18 cellular contexts compared by ENCODE assay signal in the genomic region with DNA sequence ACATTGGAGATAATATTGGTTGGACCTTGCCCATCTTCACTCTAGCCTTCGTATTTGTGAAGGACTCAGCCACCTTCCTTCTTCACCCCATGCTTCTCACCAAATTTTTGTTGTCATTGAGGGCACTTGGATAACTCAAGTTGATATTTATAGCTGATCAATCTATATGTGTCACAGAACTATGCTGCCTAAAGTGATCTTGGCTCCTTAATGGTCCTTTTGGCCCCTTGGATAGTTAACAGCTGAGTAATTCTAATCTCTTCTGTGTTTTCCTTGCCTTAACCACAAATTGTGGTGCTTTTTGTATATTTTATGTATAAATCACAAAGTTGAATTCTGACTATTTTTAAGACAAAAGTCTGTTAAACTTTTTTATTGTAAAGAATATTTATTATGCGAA. TPM values are rescaled to one million over a fixed set of nuclear protein-coding genes. Genes with fewer than 3 reads are reported as not detected.
A peak's percentile ranks its signal among the peaks of the same experiment; 100 is the strongest.
DNase-seq lines count a peak whose midpoint lies in the region; ATAC-seq and TF ChIP-seq lines count a peak whose summit lies in the region.
"Had no signal": no experiment of that assay in that cellular context is flagged by ENCODE, and none has a peak within 500 bp of the region (broad histone marks: within the 10 kb centered on the region; RNA-seq: fewer than 3 reads in every experiment).

No MANE protein-coding gene starts in this region.

- H3K9me2 ChIP-seq in hepatocyte (replicated peaks; ENCODE audit: insufficient read depth) (no peaks in the 10 kb centered on the region), OCI-LY7 (ENCODE audit: insufficient read depth, low read length) (no peaks in the 10 kb centered on the region)

- no peak overlapping the region for H3K27ac ChIP-seq in hepatocyte
- no peak overlapping the region for H3K27ac ChIP-seq in OCI-LY7 (ENCODE audit: low read depth, low read length, poor library complexity, severe bottlenecking)
- H3K27ac ChIP-seq: neutrophil had no signal

- POLR2A ChIA-PET in OCI-LY7 (lab: Charles Lee) = interaction anchor here (0.6 kb wide), 1 partner anchor 25 kb away, joined by 3 read pairs; no protein-coding TSS in a partner anchor

- peak overlapping the region; percentile 43 for H3K27ac Mint-ChIP-seq in stimulated activated naive CD8-positive, alpha-beta T cell treated with anti-CD3 and anti-CD28 coated beads, Interleukin-15, Interleukin-2, amounts not matched to agents 100 ng/mL and 50 ng/mL, for 24 hours
- peak overlapping the region; percentile 77 to 96 (median 84) for H3K27ac Mint-ChIP-seq in nephron

- BruUV-seq in OCI-LY7 (replicated peaks; lab: Mats Ljungman, UMichigan) = no TSS peak

- CTCF ChIA-PET in OCI-LY7 (lab: Charles Lee; ENCODE audit: unreplicated experiment) = no interaction called here

- no peaks in the 10 kb centered on the region for H4K20me1 ChIP-seq in hepatocyte (ENCODE audit: insufficient read depth, poor library complexity, severe bottlenecking)
- H4K20me1 ChIP-seq in OCI-LY7 (ENCODE audit: insufficient read depth, low read length) = no peaks in the 10 kb centered on the region

- no peak overlapping the region for H2AFZ ChIP-seq in hepatocyte
- H2AFZ ChIP-seq in OCI-LY7 (ENCODE audit: low read length) = no peak overlapping the region

- WGBS in hepatocyte (ENCODE audit: low lambda C conversion rate, missing lambda C conversion rate) = 97% methylated on average over 2 of the region's 2 CpGs

- no peaks in the 10 kb centered on the region for H3K27me3 Mint-ChIP-seq in stimulated activated naive CD8-positive, alpha-beta T cell treated with anti-CD3 and anti-CD28 coated beads, Interleukin-15, Interleukin-2, amounts not matched to agents 100 ng/mL and 50 ng/mL, for 24 hours
- peaks cover 6% of the 10 kb centered on the region for H3K27me3 Mint-ChIP-seq in nephron (ENCODE audit: low read depth)

- H3K36me3 Mint-ChIP-seq in stimulated activated naive CD8-positive, alpha-beta T cell treated with anti-CD3 and anti-CD28 coated beads, Interleukin-15, Interleukin-2, amounts not matched to agents 100 ng/mL and 50 ng/mL, for 24 hours (ENCODE audit: low read depth) = peaks cover 69% of the 10 kb centered on the region
- H3K36me3 Mint-ChIP-seq in nephron (ENCODE audit: low read depth) = peaks cover 51% of the 10 kb centered on the region

- no peaks in the 10 kb centered on the region for H3K9me3 Mint-ChIP-seq in stimulated activated naive CD8-positive, alpha-beta T cell treated with anti-CD3 and anti-CD28 coated beads, Interleukin-15, Interleukin-2, amounts not matched to agents 100 ng/mL and 50 ng/mL, for 24 hours
- H3K9me3 Mint-ChIP-seq in nephron = no peaks in the 10 kb centered on the region

- ATAC-seq in stimulated activated naive CD8-positive, alpha-beta T cell treated with anti-CD3 and anti-CD28 coated beads, Interleukin-15, Interleukin-2, amounts not matched to agents 100 U/mL and 50 U/mL, for 24 hours = no peak

- DNase-seq in stimulated activated naive CD8-positive, alpha-beta T cell treated with anti-CD3 and anti-CD28 coated beads, Interleukin-15, Interleukin-2, amounts not matched to agents 100 U/mL and 50 U/mL, for 24 hours = no peak
- no peak for DNase-seq in adipocyte (ENCODE audit: low read depth)
- DNase-seq in hepatocyte (ENCODE audit: low spot score) = no peak
- DNase-seq in anterior cingulate cortex (lab: John Stamatoyannopoulos, UW) = no peak
- no peak for DNase-seq in amygdala (lab: John Stamatoyannopoulos, UW)
- no peak for DNase-seq in OCI-LY7 (ENCODE audit: low spot score)
- DNase-seq: activated CD4-positive, alpha-beta T cell treated with anti-CD3 and anti-CD28 coated beads for 48 hours; activated naive CD4-positive, alpha-beta T cell; cerebellar nuclear complex; hippocampal formation; MG63; NCI-H2081 treated with DMSO at 0.1 percent for 48 hours; NCI-H774; T-helper 2 cell had no signal

- H3K4me3 ChIP-seq in adipocyte (ENCODE audit: low read length) = peak overlapping the region; percentile 94
- no peak overlapping the region for H3K4me3 ChIP-seq in hepatocyte
- no peak overlapping the region for H3K4me3 ChIP-seq in OCI-LY7 (ENCODE audit: low read depth, low read length, poor library complexity, severe bottlenecking)
- H3K4me3 ChIP-seq: lung, MG63 had no signal

- TF ChIP-seq CTCF in nephron (IDR thresholded peaks at IDR 0.05; ENCODE audit: unreplicated experiment in 3 of 3) (no peak), hepatocyte (IDR thresholded peaks at IDR 0.05; ENCODE audit: poor library complexity) (no peak), OCI-LY7 (conservative IDR thresholded peaks at IDR 0.05; ENCODE audit: low read length) (no peak)

- H3K79me2 ChIP-seq in hepatocyte = peaks cover 62% of the 10 kb centered on the region
- H3K79me2 ChIP-seq in OCI-LY7 (ENCODE audit: insufficient read depth, low read depth, low read length) = no peaks in the 10 kb centered on the region

- H3K4me3 Mint-ChIP-seq in stimulated activated naive CD8-positive, alpha-beta T cell treated with anti-CD3 and anti-CD28 coated beads, Interleukin-15, Interleukin-2, amounts not matched to agents 100 ng/mL and 50 ng/mL, for 24 hours = peak overlapping the region; percentile 97
- peak overlapping the region; percentile 58 to 97 (median 94) for H3K4me3 Mint-ChIP-seq in nephron

- H3K27me3 ChIP-seq in adipocyte (replicated peaks; ENCODE audit: control insufficient read depth, insufficient read depth, low read length) = no peaks in the 10 kb centered on the region
- no peaks in the 10 kb centered on the region for H3K27me3 ChIP-seq in hepatocyte
- H3K27me3 ChIP-seq: MG63 had no signal

- intact Hi-C loops in OCI-LY7 (cut with micrococcal nuclease; ENCODE audit: unreplicated experiment) = no loop called here

- H3K9ac ChIP-seq in adipocyte (ENCODE audit: low read length) = peak overlapping the region; percentile 96

- H3K36me3 ChIP-seq in adipocyte (ENCODE audit: control insufficient read depth, insufficient read depth, low read length, severe bottlenecking) = peaks cover 48% of the 10 kb centered on the region
- H3K36me3 ChIP-seq in hepatocyte (replicated peaks; ENCODE audit: insufficient read depth, low read depth) = no peaks in the 10 kb centered on the region
- no peaks in the 10 kb centered on the region for H3K36me3 ChIP-seq in OCI-LY7 (ENCODE audit: insufficient read depth, low read length)
- H3K36me3 ChIP-seq: neutrophil had no signal

- no peak overlapping the region for H3K4me2 ChIP-seq in hepatocyte
- no peak overlapping the region for H3K4me2 ChIP-seq in OCI-LY7 (ENCODE audit: low read length)

- H3K9me3 ChIP-seq in adipocyte (ENCODE audit: control insufficient read depth, low read length) = no peaks in the 10 kb centered on the region
- no peaks in the 10 kb centered on the region for H3K9me3 ChIP-seq in hepatocyte (ENCODE audit: low read depth)
- no peaks in the 10 kb centered on the region for H3K9me3 ChIP-seq in OCI-LY7 (ENCODE audit: low read length)
- H3K9me3 ChIP-seq: MG63, neutrophil had no signal

- H3K4me1 ChIP-seq in adipocyte (ENCODE audit: control insufficient read depth, insufficient read depth, low read length) (peaks cover 64% of the 10 kb centered on the region), hepatocyte (ENCODE audit: insufficient read depth) (peaks cover 11% of the 10 kb centered on the region), OCI-LY7 (ENCODE audit: insufficient read depth, low read length, poor library complexity, severe bottlenecking) (peaks cover 18% of the 10 kb centered on the region)

- peaks cover 58% of the 10 kb centered on the region for H3K4me1 Mint-ChIP-seq in stimulated activated naive CD8-positive, alpha-beta T cell treated with anti-CD3 and anti-CD28 coated beads, Interleukin-15, Interleukin-2, amounts not matched to agents 100 ng/mL and 50 ng/mL, for 24 hours (ENCODE audit: low read depth)
- peaks cover 56% of the 10 kb centered on the region for H3K4me1 Mint-ChIP-seq in nephron

RNA-seq across cellular contexts. Expression of a gene that starts 6.6 kb away (rescaled TPM):
- total RNA-seq in hepatocyte (37.7 and 43.9 TPM in 2 replicates), OCI-LY7 (2022) (0.13 and 0.39 TPM in 2 replicates)
- 36.7 and 40.1 TPM in 2 replicates for polyA plus RNA-seq in hepatocyte
- 0.79 and 1.5 TPM in 2 replicates for total RNA-seq in OCI-LY7 (2014; rRNA removed; shearing (Covaris generic))

Comparison
In these comparisons a context has a peak if more than half of its experiments do, and no peak if none do; other contexts are left out.
1. RNA of a gene that starts 6.6 kb away (total RNA-seq): 37.7 to 43.9 TPM in hepatocyte; 0.13 to 1.5 TPM in OCI-LY7; every median in the first group is over 10 times any median in the second.